8 cellular contexts compared by ENCODE assay signal in genomic region chr19:58476498-58477015, GRCh38. TPM values are rescaled to one million over a fixed set of nuclear protein-coding genes. Genes with fewer than 3 reads are reported as not detected.
DNase-seq lines count a peak whose midpoint lies in the region.

No MANE protein-coding gene starts in this region.

- H3K9ac ChIP-seq in iPS-15b (ENCODE audit: low read depth, low read length), result peak overlapping the region; percentile 85

- peak overlapping the region; percentile 91 for H3K4me3 ChIP-seq in iPS-15b (ENCODE audit: low read depth, low read length)
- peak overlapping the region; percentile 45 to 71 (median 59) for H3K4me3 ChIP-seq in skin epidermis

- H3K4me3 Mint-ChIP-seq in activated naive CD8-positive, alpha-beta T cell treated with anti-CD3 and anti-CD28 coated beads for 36 hours, result peak overlapping the region; percentile 87

- H3K36me3 Mint-ChIP-seq in activated naive CD8-positive, alpha-beta T cell treated with anti-CD3 and anti-CD28 coated beads for 36 hours, result peaks cover 7% of the 10 kb centered on the region

- peak overlapping the region; percentile 47 to 97 (median 86) for H3K27ac ChIP-seq in skin epidermis

- H3K27me3 Mint-ChIP-seq in activated naive CD8-positive, alpha-beta T cell treated with anti-CD3 and anti-CD28 coated beads for 36 hours, result no peaks in the 10 kb centered on the region

- H3K36me3 ChIP-seq in iPS-15b (ENCODE audit: control insufficient read depth, insufficient read depth, low read length), result peaks cover 10% of the 10 kb centered on the region

- peak; percentile 13 for DNase-seq in COLO668 (lab: John Stamatoyannopoulos, UW; ENCODE audit: unreplicated experiment)
- peak; percentile 64 for DNase-seq in HK-2 (ENCODE audit: unreplicated experiment)
- peak; percentile 25 for DNase-seq in activated naive CD8-positive, alpha-beta T cell treated with anti-CD3 and anti-CD28 coated beads for 36 hours
- no peak for DNase-seq in SIG-M5 (lab: John Stamatoyannopoulos, UW)
- no peak for DNase-seq in SIG-M5 treated with dmso at 0.1 percent for 504 hours (lab: John Stamatoyannopoulos, UW; ENCODE audit: unreplicated experiment)
- DNase-seq in NCI-H2171 treated with DMSO at 0.1 percent for 48 hours (lab: John Stamatoyannopoulos, UW), result no peak

- peaks cover 2% of the 10 kb centered on the region for H3K4me1 ChIP-seq in iPS-15b (ENCODE audit: control insufficient read depth, insufficient read depth, low read length)

- peak overlapping the region; percentile 93 for H3K27ac Mint-ChIP-seq in activated naive CD8-positive, alpha-beta T cell treated with anti-CD3 and anti-CD28 coated beads for 36 hours

- H3K9me3 ChIP-seq in iPS-15b (ENCODE audit: control insufficient read depth, insufficient read depth, low read length), result no peaks in the 10 kb centered on the region

- H3K4me1 Mint-ChIP-seq in activated naive CD8-positive, alpha-beta T cell treated with anti-CD3 and anti-CD28 coated beads for 36 hours, result peaks cover 22% of the 10 kb centered on the region

- no peaks in the 10 kb centered on the region for H3K27me3 ChIP-seq in iPS-15b (ENCODE audit: control insufficient read depth, insufficient read depth, low read length)

- H3K9me3 Mint-ChIP-seq in activated naive CD8-positive, alpha-beta T cell treated with anti-CD3 and anti-CD28 coated beads for 36 hours, result no peaks in the 10 kb centered on the region

RNA-seq across cellular contexts. Expression of gene ZNF446, which starts 0.4 kb away (rescaled TPM):
- total RNA-seq in activated naive CD8-positive, alpha-beta T cell treated with anti-CD3 and anti-CD28 coated beads for 36 hours, result 1 to 10 TPM; 4.2 to 5.3 TPM

RNA-seq across cellular contexts. Expression of gene ZNF324, which starts 9.7 kb away (rescaled TPM):
- 10 to 100 TPM; 12.8 to 13.7 TPM for total RNA-seq in activated naive CD8-positive, alpha-beta T cell treated with anti-CD3 and anti-CD28 coated beads for 36 hours

RNA-seq across cellular contexts. Expression of gene ZNF324B, which starts 25.1 kb away (rescaled TPM):
- total RNA-seq in activated naive CD8-positive, alpha-beta T cell treated with anti-CD3 and anti-CD28 coated beads for 36 hours, result 10 to 100 TPM in 1 of 2 experiments, 1 to 10 TPM in 1; 9.4 to 10.1 TPM

RNA-seq across cellular contexts. Expression of gene SLC27A5, which starts 35.2 kb away (rescaled TPM):
- 10 to 100 TPM; 23.4 to 28.0 TPM for total RNA-seq in activated naive CD8-positive, alpha-beta T cell treated with anti-CD3 and anti-CD28 coated beads for 36 hours

RNA-seq across cellular contexts. Expression of gene ZNF132, which starts 36.6 kb away (rescaled TPM):
- 1 to 10 TPM; 4.3 TPM for total RNA-seq in activated naive CD8-positive, alpha-beta T cell treated with anti-CD3 and anti-CD28 coated beads for 36 hours

Comparison
In these comparisons a context has a peak if more than half of its experiments do, and no peak if none do; other contexts are left out.
1. DNase-seq: peak in COLO668 (single experiment), HK-2 (single experiment) and activated naive CD8-positive, alpha-beta T cell treated with anti-CD3 and anti-CD28 coated beads for 36 hours (single experiment); none in SIG-M5 (single experiment), SIG-M5 treated with dmso at 0.1 percent for 504 hours (single experiment) and NCI-H2171 treated with DMSO at 0.1 percent for 48 hours (single experiment).